8 cellular contexts compared by ENCODE assay signal in the genomic region with DNA sequence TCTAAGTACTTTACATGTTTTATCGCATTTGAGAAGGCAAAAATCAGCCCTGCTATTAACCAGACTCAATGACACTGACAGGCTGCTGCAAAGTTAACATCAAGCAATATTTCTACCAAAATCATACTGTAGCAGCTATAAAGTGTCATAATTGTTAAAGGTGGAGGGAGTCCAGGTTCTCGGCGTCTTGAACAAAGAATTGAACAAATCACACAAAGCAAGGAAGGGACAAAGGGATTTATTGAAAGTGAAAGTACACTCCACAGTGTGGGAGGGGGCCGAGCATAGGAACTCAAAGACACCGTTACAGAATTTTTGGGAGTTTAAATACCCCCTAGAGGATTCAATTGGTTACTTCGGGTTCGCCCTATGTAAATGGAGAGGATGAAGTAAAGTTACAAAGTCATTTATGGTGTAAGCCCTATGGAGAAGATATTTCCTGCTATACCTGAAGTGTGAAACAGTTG. TPM values are rescaled to one million over a fixed set of nuclear protein-coding genes. Genes with fewer than 3 reads are reported as not detected.
DNase-seq lines count a peak whose midpoint lies in the region; ATAC-seq, FAIRE-seq and TF ChIP-seq lines count a peak whose summit lies in the region.

No MANE protein-coding gene starts in this region.

- no peak overlapping the region for H3K4me3 Mint-ChIP-seq in activated CD8-positive, alpha-beta memory T cell treated with anti-CD3 and anti-CD28 coated beads, Interleukin-2, amount 10 ng/mL, durations not matched to agents 7 days and 5 days
- peak overlapping the region; percentile 82 for H3K4me3 Mint-ChIP-seq in activated CD8-positive, alpha-beta T cell treated with anti-CD3 and anti-CD28 coated beads for 36 hours

- peak; percentile 23 for TF ChIP-seq CTCF in activated CD8-positive, alpha-beta T cell treated with anti-CD3 and anti-CD28 coated beads for 36 hours (IDR thresholded peaks at IDR 0.05)
- no peak for TF ChIP-seq CTCF in keratinocyte (optimal IDR thresholded peaks at IDR 0.05 in 1 of 3, IDR thresholded peaks at IDR 0.05 in 1 of 3, conservative IDR thresholded peaks at IDR 0.05 in 1 of 3; ENCODE audit: extremely low read depth in 1 of 3, insufficient read depth in 2 of 3, low read length in 3 of 3)

- H3K4me1 ChIP-seq in keratinocyte (ENCODE audit: control insufficient read depth, extremely low read depth, insufficient read depth, low read length) (peaks cover 10% of the 10 kb centered on the region), thymus (ENCODE audit: control insufficient read depth, insufficient read depth, low read length) (no peaks in the 10 kb centered on the region)

- H3K79me2 ChIP-seq in keratinocyte (ENCODE audit: control insufficient read depth, insufficient read depth, low read length) = no peaks in the 10 kb centered on the region

- H4K20me1 ChIP-seq in keratinocyte (ENCODE audit: control insufficient read depth, extremely low read depth, insufficient read depth, low read length) = no peaks in the 10 kb centered on the region

- dilution Hi-C loops in keratinocyte (cut with MboI; ENCODE audit: extremely low pct_ligation_motif_present, low sequenced_read_pairs) = no loop called here

- H2AFZ ChIP-seq in keratinocyte (ENCODE audit: control insufficient read depth, low read length) = peak overlapping the region; percentile 97

- no peaks in the 10 kb centered on the region for H3K36me3 ChIP-seq in keratinocyte (ENCODE audit: control insufficient read depth in 2 of 2, extremely low read depth in 1 of 2, insufficient read depth in 2 of 2, low read length in 2 of 2)
- no peaks in the 10 kb centered on the region for H3K36me3 ChIP-seq in thymus (ENCODE audit: control insufficient read depth, insufficient read depth)

- H3K27me3 ChIP-seq in keratinocyte (ENCODE audit: control insufficient read depth, extremely low read depth, insufficient read depth, low read length) = no peaks in the 10 kb centered on the region
- H3K27me3 ChIP-seq in thymus (ENCODE audit: control insufficient read depth, insufficient read depth) = peaks cover 2% of the 10 kb centered on the region

- peak overlapping the region; percentile 40 for H3K27ac Mint-ChIP-seq in activated CD8-positive, alpha-beta memory T cell treated with anti-CD3 and anti-CD28 coated beads, Interleukin-2, amount 10 ng/mL, durations not matched to agents 7 days and 5 days
- peak overlapping the region; percentile 77 for H3K27ac Mint-ChIP-seq in activated CD8-positive, alpha-beta T cell treated with anti-CD3 and anti-CD28 coated beads for 36 hours

- no peaks in the 10 kb centered on the region for H3K27me3 Mint-ChIP-seq in activated CD8-positive, alpha-beta memory T cell treated with anti-CD3 and anti-CD28 coated beads, Interleukin-2, amount 10 ng/mL, durations not matched to agents 7 days and 5 days
- H3K27me3 Mint-ChIP-seq in activated CD8-positive, alpha-beta T cell treated with anti-CD3 and anti-CD28 coated beads for 36 hours = no peaks in the 10 kb centered on the region

- no peak overlapping the region for H3K27ac ChIP-seq in keratinocyte (ENCODE audit: control insufficient read depth, insufficient read depth, low read length)
- peak overlapping the region; percentile 20 for H3K27ac ChIP-seq in thymus (ENCODE audit: low read depth)

- H3K4me3 ChIP-seq in keratinocyte (ENCODE audit: control insufficient read depth in 2 of 3, extremely low read depth in 1 of 3, insufficient read depth in 2 of 3, low read depth in 1 of 3, low read length in 3 of 3) = peak overlapping the region in 2 of 3 experiments; percentile 75 to 94
- H3K4me3 ChIP-seq in thymus (ENCODE audit: low read length) = peak overlapping the region; percentile 15

- no peak for ATAC-seq in activated CD8-positive, alpha-beta memory T cell treated with anti-CD3 and anti-CD28 coated beads, Interleukin-2, amount 10 ng/mL, durations not matched to agents 7 days and 5 days
- peak; percentile 1 for ATAC-seq in activated CD8-positive, alpha-beta T cell treated with anti-CD3 and anti-CD28 coated beads for 36 hours
- no peak for ATAC-seq in HG03139 (IDR thresholded peaks at IDR 0.05; ENCODE audit: unreplicated experiment)

- peak overlapping the region; percentile 15 for H3K9ac ChIP-seq in keratinocyte (ENCODE audit: control insufficient read depth, extremely low read depth, insufficient read depth, low read length)

- H3K9me3 Mint-ChIP-seq in activated CD8-positive, alpha-beta memory T cell treated with anti-CD3 and anti-CD28 coated beads, Interleukin-2, amount 10 ng/mL, durations not matched to agents 7 days and 5 days (ENCODE audit: low read depth) = peaks cover 2% of the 10 kb centered on the region
- H3K9me3 Mint-ChIP-seq in activated CD8-positive, alpha-beta T cell treated with anti-CD3 and anti-CD28 coated beads for 36 hours = no peaks in the 10 kb centered on the region

- no peaks in the 10 kb centered on the region for H3K9me1 ChIP-seq in keratinocyte (ENCODE audit: control insufficient read depth, extremely low read depth, insufficient read depth, low read length)

- CTCF ChIA-PET in activated CD8-positive, alpha-beta memory T cell treated with anti-CD3 and anti-CD28 coated beads, Interleukin-2, amount 10 ng/mL, durations not matched to agents 7 days and 5 days (lab: Charles Lee) = no interaction called here
- CTCF ChIA-PET in activated CD8-positive, alpha-beta T cell treated with anti-CD3 and anti-CD28 coated beads for 36 hours (lab: Charles Lee) = no interaction called here

- H3K4me2 ChIP-seq in keratinocyte (ENCODE audit: control insufficient read depth, extremely low read depth, insufficient read depth, low read depth, low read length) = peak overlapping the region; percentile 74

- intact Hi-C loops in activated CD8-positive, alpha-beta T cell treated with anti-CD3 and anti-CD28 coated beads for 36 hours (cut with micrococcal nuclease) = no loop called here

- DNase-seq in activated CD8-positive, alpha-beta memory T cell treated with anti-CD3 and anti-CD28 coated beads, Interleukin-2, amount 10 ng/mL, durations not matched to agents 7 days and 5 days = no peak
- no peak for DNase-seq in activated CD8-positive, alpha-beta memory T cell treated with anti-CD3 and anti-CD28 coated beads for 24 hours
- DNase-seq in activated CD8-positive, alpha-beta T cell treated with anti-CD3 and anti-CD28 coated beads for 36 hours = peak; percentile 12
- DNase-seq in keratinocyte (ENCODE audit: low read depth, low spot score) (no peak), SHP77 (lab: John Stamatoyannopoulos, UW) (no peak), Kasumi-1 (lab: John Stamatoyannopoulos, UW) (no peak)

- peak; percentile 26 for FAIRE-seq in keratinocyte (lab: Jason Lieb, UNC)

- 51% methylated on average over 7 of the region's 7 CpGs for WGBS in thymus

- H3K9me3 ChIP-seq in keratinocyte (ENCODE audit: control insufficient read depth, low read depth, low read length) (no peaks in the 10 kb centered on the region), thymus (ENCODE audit: control insufficient read depth) (no peaks in the 10 kb centered on the region)

- POLR2A ChIA-PET in activated CD8-positive, alpha-beta T cell treated with anti-CD3 and anti-CD28 coated beads for 36 hours (lab: Charles Lee) = no interaction called here

- H3K36me3 Mint-ChIP-seq in activated CD8-positive, alpha-beta memory T cell treated with anti-CD3 and anti-CD28 coated beads, Interleukin-2, amount 10 ng/mL, durations not matched to agents 7 days and 5 days = peaks cover 6% of the 10 kb centered on the region
- H3K36me3 Mint-ChIP-seq in activated CD8-positive, alpha-beta T cell treated with anti-CD3 and anti-CD28 coated beads for 36 hours (ENCODE audit: low read depth) = no peaks in the 10 kb centered on the region

- H3K4me1 Mint-ChIP-seq in activated CD8-positive, alpha-beta memory T cell treated with anti-CD3 and anti-CD28 coated beads, Interleukin-2, amount 10 ng/mL, durations not matched to agents 7 days and 5 days = peaks cover 15% of the 10 kb centered on the region
- H3K4me1 Mint-ChIP-seq in activated CD8-positive, alpha-beta T cell treated with anti-CD3 and anti-CD28 coated beads for 36 hours (ENCODE audit: low read depth) = peaks cover 17% of the 10 kb centered on the region

RNA-seq across cellular contexts. Expression of a gene that starts 12.9 kb away (rescaled TPM):
- 1 to 10 TPM in 1 of 2 experiments, under 1 TPM in 1; 0.73 to 1.3 TPM for total RNA-seq in activated CD8-positive, alpha-beta memory T cell treated with anti-CD3 and anti-CD28 coated beads, Interleukin-2, amount 10 ng/mL, durations not matched to agents 7 days and 5 days
- total RNA-seq in activated CD8-positive, alpha-beta T cell treated with anti-CD3 and anti-CD28 coated beads for 36 hours = 1 to 10 TPM; 2.8 to 4.5 TPM
- polyA plus RNA-seq in keratinocyte (3.0 to 4.5 TPM (median 3.7 TPM) in 3 replicates), thymus (1.7 TPM)
- 0.27 TPM for polyA plus RNA-seq in keratinocyte (2011; ENCODE audit: low read depth)
- polyA plus RNA-seq in keratinocyte (2011; cell fraction: cytosol; rRNA removed) = 2.7 and 5.7 TPM in 2 replicates
- polyA plus RNA-seq in keratinocyte (2011; cell fraction: nucleus; rRNA removed) = 5.0 and 5.6 TPM in 2 replicates
- polyA plus RNA-seq in keratinocyte (2012; ENCODE audit: low replicate concordance) = 0.99 and 3.0 TPM in 2 replicates
- polyA minus RNA-seq in keratinocyte = 0.66 to 2.5 TPM (median 1.5 TPM) in 3 replicates
- 2.5 TPM for polyA minus RNA-seq in keratinocyte (2011; cell fraction: cytosol; rRNA and poly(A)+ RNA removed)
- 1.7 and 3.9 TPM in 2 replicates for polyA minus RNA-seq in keratinocyte (2011; cell fraction: nucleus; rRNA and poly(A)+ RNA removed)
